ENCODE assay signal across 2 cellular contexts in the genomic region with DNA sequence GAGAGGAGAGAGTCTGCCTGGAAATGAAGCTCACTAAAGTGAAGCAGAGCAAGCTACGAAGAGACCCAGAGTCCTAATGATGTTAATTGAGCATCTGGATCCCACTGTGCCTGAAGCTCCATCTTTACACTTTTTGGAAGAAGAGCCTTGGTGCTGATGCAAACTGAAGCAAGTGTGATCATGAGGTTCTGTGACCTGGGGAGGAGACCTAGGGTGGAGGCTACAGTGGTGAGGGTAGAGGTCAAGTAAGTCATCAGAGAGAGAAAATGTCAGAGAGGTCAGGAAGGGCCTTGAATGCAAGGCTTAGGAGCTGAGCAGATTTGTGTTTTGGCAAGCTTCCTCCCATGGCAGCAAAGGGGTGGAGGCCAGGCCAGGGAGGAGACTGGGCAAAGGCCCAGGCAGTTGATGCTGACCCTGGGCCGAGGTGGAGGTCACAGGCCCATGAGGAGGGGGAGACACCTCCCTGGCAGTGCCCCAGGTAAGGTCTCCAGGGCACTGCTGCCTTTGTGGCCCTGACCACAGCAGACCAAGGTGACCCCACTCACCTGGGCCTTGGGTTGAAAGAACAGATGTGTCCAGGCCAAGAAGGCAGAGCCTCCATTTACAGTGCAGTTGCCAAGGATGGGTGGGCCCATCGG.
TF ChIP-seq lines count a peak whose summit lies in the region.

No MANE protein-coding gene starts in this region.

TF ChIP-seq in IMR-90, 13 proteins besides CTCF, POLR2A, EP300 and RAD21:
- no peak for TF ChIP-seq BHLHE40 (IDR thresholded peaks at IDR 0.05; ENCODE audit: low read depth, low read length)
- TF ChIP-seq CHD1 (IDR thresholded peaks at IDR 0.05; ENCODE audit: low read depth, low read length): no peak
- no peak for TF ChIP-seq RFX5 (IDR thresholded peaks at IDR 0.05; ENCODE audit: low read depth, low read length)
- TF ChIP-seq FOS (IDR thresholded peaks at IDR 0.05; ENCODE audit: low read depth, low read length): no peak
- no peak for TF ChIP-seq NFE2L2 (IDR thresholded peaks at IDR 0.05; ENCODE audit: low read depth, low read length)
- TF ChIP-seq ELK1 (IDR thresholded peaks at IDR 0.05; ENCODE audit: borderline replicate concordance, low read depth, low read length): no peak
- no peak for TF ChIP-seq SMC3 (IDR thresholded peaks at IDR 0.05; ENCODE audit: low read depth, low read length)
- TF ChIP-seq MAZ (IDR thresholded peaks at IDR 0.05; ENCODE audit: borderline replicate concordance, low read depth, low read length): no peak
- TF ChIP-seq, protein P1, sequence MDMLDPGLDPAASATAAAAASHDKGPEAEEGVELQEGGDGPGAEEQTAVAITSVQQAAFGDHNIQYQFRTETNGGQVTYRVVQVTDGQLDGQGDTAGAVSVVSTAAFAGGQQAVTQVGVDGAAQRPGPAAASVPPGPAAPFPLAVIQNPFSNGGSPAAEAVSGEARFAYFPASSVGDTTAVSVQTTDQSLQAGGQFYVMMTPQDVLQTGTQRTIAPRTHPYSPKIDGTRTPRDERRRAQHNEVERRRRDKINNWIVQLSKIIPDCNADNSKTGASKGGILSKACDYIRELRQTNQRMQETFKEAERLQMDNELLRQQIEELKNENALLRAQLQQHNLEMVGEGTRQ (IDR thresholded peaks at IDR 0.05; ENCODE audit: low read depth, low read length): no peak
- no peak for TF ChIP-seq MAFK (IDR thresholded peaks at IDR 0.05; ENCODE audit: low read depth, low read length)
- TF ChIP-seq MXI1 (IDR thresholded peaks at IDR 0.05; ENCODE audit: borderline replicate concordance, low read depth, low read length): no peak
TF ChIP-seq in IMR-90: peak in this region for 0.

TF ChIP-seq in H1, 55 proteins besides CTCF, POLR2A, EP300 and RAD21:
- no peak for TF ChIP-seq CHD7 (IDR thresholded peaks at IDR 0.05; ENCODE audit: insufficient replicate concordance, low read length)
- TF ChIP-seq KDM5A (IDR thresholded peaks at IDR 0.05; ENCODE audit: low read length): no peak
- no peak for TF ChIP-seq HDAC2 (IDR thresholded peaks at IDR 0.05; ENCODE audit: borderline replicate concordance in 1 of 2, low read depth in 2 of 2, low read length in 2 of 2)
- no peak for TF ChIP-seq SRF (IDR thresholded peaks at IDR 0.05; ENCODE audit: low read depth, low read length)
- no peak for TF ChIP-seq POU5F1 (IDR thresholded peaks at IDR 0.05; ENCODE audit: low read depth, low read length)
- TF ChIP-seq KDM1A (IDR thresholded peaks at IDR 0.05; ENCODE audit: borderline replicate concordance, low read length): no peak
- TF ChIP-seq SIN3A (conservative IDR thresholded peaks at IDR 0.05 in 1 of 2, IDR thresholded peaks at IDR 0.05 in 1 of 2; ENCODE audit: low read depth in 1 of 2, low read length in 2 of 2): no peak
- TF ChIP-seq EGR1 (IDR thresholded peaks at IDR 0.05; ENCODE audit: borderline replicate concordance, low read depth, low read length): no peak
- TF ChIP-seq RXRA (IDR thresholded peaks at IDR 0.05; ENCODE audit: insufficient read depth, low read depth, low read length): no peak
- no peak for TF ChIP-seq TCF12 (IDR thresholded peaks at IDR 0.05; ENCODE audit: low read depth, low read length)
- no peak for TF ChIP-seq PHF8 (conservative IDR thresholded peaks at IDR 0.05; ENCODE audit: low read depth, low read length)
- TF ChIP-seq E2F6 (IDR thresholded peaks at IDR 0.05): no peak
- TF ChIP-seq, protein P1 (IDR thresholded peaks at IDR 0.05; ENCODE audit: low read length): no peak
- TF ChIP-seq SIX5 (IDR thresholded peaks at IDR 0.05; ENCODE audit: low read depth, low read length): no peak
